Comparison of ENCODE assay signal across 8 cellular contexts in the genomic region with DNA sequence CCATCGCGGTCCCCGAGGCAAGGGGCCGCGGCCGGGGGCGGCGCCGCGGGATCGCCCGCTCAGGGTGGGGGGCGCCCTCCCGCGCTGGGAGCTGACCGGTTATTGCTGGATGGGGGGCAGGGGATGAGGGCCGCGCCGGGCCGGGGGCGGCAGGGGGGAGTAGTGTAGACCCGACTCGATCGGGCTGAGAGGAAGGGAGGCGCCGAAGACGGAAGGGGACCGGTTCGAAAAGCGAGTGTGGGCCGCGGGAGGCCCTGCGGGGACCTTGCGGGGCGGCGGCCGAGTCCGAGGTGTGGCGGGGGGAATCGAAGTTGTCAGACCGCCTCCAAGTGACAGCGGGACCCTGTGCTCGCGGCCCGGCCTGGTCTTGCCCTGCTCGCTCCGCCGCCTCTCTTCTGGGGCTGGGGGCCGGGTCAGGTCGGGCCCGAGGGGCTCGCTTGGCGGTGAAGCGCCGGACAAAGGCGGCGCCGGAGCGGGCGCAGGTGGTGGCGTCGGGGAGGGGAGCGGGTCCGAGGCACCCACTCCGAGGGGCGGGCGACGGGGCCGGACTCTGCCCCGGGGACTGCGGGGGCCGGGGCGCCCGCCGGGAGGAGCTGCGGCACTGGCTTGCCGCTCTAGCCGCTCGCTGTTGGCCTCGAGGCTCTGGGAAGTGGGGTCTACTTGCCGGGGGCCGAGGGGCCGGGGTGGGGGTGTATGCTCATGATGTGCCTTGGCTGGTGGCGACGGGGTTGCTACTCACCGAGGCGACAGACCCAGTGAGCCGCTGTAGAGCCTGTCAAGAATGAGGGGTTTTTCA. TPM values are rescaled to one million over a fixed set of nuclear protein-coding genes. Genes with fewer than 3 reads are reported as not detected.
DNase-seq lines count a peak whose midpoint lies in the region; ATAC-seq and TF ChIP-seq lines count a peak whose summit lies in the region.

No MANE protein-coding gene starts in this region.

- in situ Hi-C loops in Panc1 (cut with HindIII; ENCODE audit: low pct_unique_long_range_greater_than_20kb, low sequenced_read_pairs), result no loop called here

- H3K4me3 ChIP-seq in Panc1 (ENCODE audit: low read depth in 2 of 2, low read length in 2 of 2), result peak overlapping the region; percentile 57 to 61
- peak overlapping the region; percentile 56 for H3K4me3 ChIP-seq in mononuclear cell (ENCODE audit: low read length)
- H3K4me3 ChIP-seq in vagina, result peak overlapping the region; percentile 88 to 99

- no peaks in the 10 kb centered on the region; the same call in 1 of the 2 replicates for H3K36me3 ChIP-seq in Panc1 (ENCODE audit: control insufficient read depth, insufficient read depth, low read length)
- no peaks in the 10 kb centered on the region for H3K36me3 ChIP-seq in vagina

- BruUV-seq in Panc1 (replicated peaks; lab: Mats Ljungman, UMichigan), result no TSS peak

- H3K4me3 Mint-ChIP-seq in central memory CD8-positive, alpha-beta T cell, result peak overlapping the region; percentile 83

- H3K36me3 Mint-ChIP-seq in central memory CD8-positive, alpha-beta T cell (ENCODE audit: insufficient read depth), result peaks cover 8% of the 10 kb centered on the region

- H3K4me1 Mint-ChIP-seq in central memory CD8-positive, alpha-beta T cell, result peaks cover 71% of the 10 kb centered on the region

- DNase-seq in NK-92 treated with Interleukin-12 subunit alpha and Interleukin-12 subunit beta, amount 100 ng/mL, for 24 hours (lab: John Stamatoyannopoulos, UW), result peak; percentile 32
- DNase-seq in NK-92 (lab: John Stamatoyannopoulos, UW; ENCODE audit: unreplicated experiment) (no peak), Panc1 (ENCODE audit: low read depth, low spot score) (no peak), vagina (ENCODE audit: extremely low spot score in 2 of 2) (no peak)
- DNase-seq in central memory CD8-positive, alpha-beta T cell (ENCODE audit: low spot score in 2 of 2), result no peak

- H3K9me3 ChIP-seq in Panc1 (ENCODE audit: control insufficient read depth, insufficient read depth, low read depth, low read length) (no peaks in the 10 kb centered on the region), mononuclear cell (ENCODE audit: low read depth, low read length) (no peaks in the 10 kb centered on the region), vagina (no peaks in the 10 kb centered on the region)

- H3K4me1 ChIP-seq in Panc1 (ENCODE audit: control insufficient read depth, insufficient read depth, low read length) (peaks cover 68% of the 10 kb centered on the region), mononuclear cell (ENCODE audit: insufficient read depth, low read length) (peaks cover 32% of the 10 kb centered on the region), vagina (peaks cover 69% of the 10 kb centered on the region)

- CTCF ChIA-PET in Panc1 (lab: Charles Lee), result interaction anchor here (0.6 kb wide), 1 partner anchor 117 kb away, joined by 4 read pairs; no protein-coding TSS in a partner anchor

- H3K27ac ChIP-seq in Panc1 (ENCODE audit: low read length), result 0 out of 2 replicates have a peak overlapping the region, but pooled peaks have one; percentile 57
- H3K27ac ChIP-seq in vagina, result peak overlapping the region; percentile 42

- peaks cover 21% of the 10 kb centered on the region for H3K27me3 Mint-ChIP-seq in central memory CD8-positive, alpha-beta T cell

- ATAC-seq in Panc1 (no peak), GM21515 (IDR thresholded peaks at IDR 0.05; ENCODE audit: unreplicated experiment) (no peak), GM19463 (IDR thresholded peaks at IDR 0.05; ENCODE audit: unreplicated experiment) (no peak)
- no peak for ATAC-seq in central memory CD8-positive, alpha-beta T cell (replicated peaks; ENCODE audit: extremely low read depth, poor library complexity, severe bottlenecking)

- no peak for TF ChIP-seq POLR2A in vagina (IDR thresholded peaks at IDR 0.05)

- no peaks in the 10 kb centered on the region for H3K27me3 ChIP-seq in Panc1 (ENCODE audit: control insufficient read depth, insufficient read depth, low read length)
- H3K27me3 ChIP-seq in mononuclear cell (ENCODE audit: insufficient read depth, low read length), result peaks cover 20% of the 10 kb centered on the region
- no peaks in the 10 kb centered on the region for H3K27me3 ChIP-seq in vagina

- POLR2A ChIA-PET in Panc1 (lab: Charles Lee), result interaction anchor here (0.6 to 0.9 kb wide), 4 partner anchors 24 to 180 kb away, joined by 3 to 8 read pairs (median 7); a partner anchor contains a TSS

- no peak overlapping the region for H3K27ac Mint-ChIP-seq in central memory CD8-positive, alpha-beta T cell (ENCODE audit: low read depth)

- H3K9me3 Mint-ChIP-seq in central memory CD8-positive, alpha-beta T cell, result no peaks in the 10 kb centered on the region

- TF ChIP-seq CTCF in Panc1 (IDR thresholded peaks at IDR 0.05) (no peak; the same call in 1 of the 2 replicates), vagina (IDR thresholded peaks at IDR 0.05) (no peak)

- intact Hi-C loops in Panc1 (cut with micrococcal nuclease; ENCODE audit: unreplicated experiment), result loop anchor here (5.0 kb wide), 1 partner anchor 65 kb away; no protein-coding TSS in a partner anchor
- intact Hi-C loops in vagina (cut with DNase I), result no loop called here

RNA-seq across cellular contexts. Expression of a gene that starts 1.2 kb away (rescaled TPM):
- total RNA-seq in Panc1 (2021; ENCODE audit: unreplicated experiment), result 40.6 TPM
- 36.7 TPM for polyA plus RNA-seq in Panc1 (2012; ENCODE audit: insufficient read length)
- total RNA-seq in mononuclear cell, result 13.9 TPM
- total RNA-seq in vagina, result 9.6 TPM

RNA-seq across cellular contexts. Expression of a gene that starts 28.9 kb away (rescaled TPM):
- total RNA-seq in Panc1 (2021; ENCODE audit: unreplicated experiment) (42.4 TPM), mononuclear cell (3.9 TPM), vagina (8.6 TPM)
- 48.2 TPM for polyA plus RNA-seq in Panc1 (2012; ENCODE audit: insufficient read length)

RNA-seq across cellular contexts. Expression of a gene that starts 36.3 kb away (rescaled TPM):
- total RNA-seq in Panc1 (2021; ENCODE audit: unreplicated experiment), result 74.6 TPM
- 57.8 TPM for polyA plus RNA-seq in Panc1 (2012; ENCODE audit: insufficient read length)
- 12.7 TPM for total RNA-seq in mononuclear cell
- total RNA-seq in vagina, result 30.4 TPM

RNA-seq across cellular contexts. Expression of a gene that starts 59.4 kb away (rescaled TPM):
- total RNA-seq in Panc1 (2021; ENCODE audit: unreplicated experiment), result 74.6 TPM
- 27.8 TPM for polyA plus RNA-seq in Panc1 (2012; ENCODE audit: insufficient read length)
- total RNA-seq in mononuclear cell, result 7.1 TPM
- total RNA-seq in vagina, result 13.5 TPM
